In the genomic region with DNA sequence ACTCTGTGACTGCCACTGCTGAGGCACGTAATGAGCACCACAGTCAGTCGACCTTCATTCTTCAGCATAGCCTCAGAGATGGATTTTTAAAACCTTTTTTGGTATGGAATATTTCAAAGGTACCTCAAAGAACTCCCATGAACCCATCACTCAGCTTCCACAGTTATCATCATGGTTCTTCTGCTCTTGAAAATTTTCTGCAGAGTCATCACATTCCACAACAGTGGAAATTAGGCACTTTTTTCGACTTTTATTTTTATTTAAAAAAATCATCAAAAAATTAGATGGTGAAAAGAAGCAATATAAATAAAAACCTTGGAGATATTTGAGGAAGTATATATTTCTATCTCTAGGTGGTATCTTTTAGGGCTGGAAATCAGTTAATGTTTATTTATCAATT, we compare ENCODE assay signal across 9 cellular contexts.
"Had no signal": no experiment of that assay in that cellular context is flagged by ENCODE, and none has a peak within 500 bp of the region (broad histone marks: within the 10 kb centered on the region; RNA-seq: fewer than 3 reads in every experiment).

No MANE protein-coding gene starts in this region.

- H2AFZ ChIP-seq: GM23248 had no signal

- H3K27ac ChIP-seq: GM23248, KMS-11 had no signal

- FAIRE-seq: H54, HTR-8/SVneo had no signal

- H3K9ac ChIP-seq: GM23248, KMS-11 had no signal

- H3K4me3 ChIP-seq: GM23248 had no signal

- H3K4me2 ChIP-seq: KMS-11 had no signal

- DNase-seq: GM23248, GOT3, H9, HCEC 1CT, Kasumi-1, KBM-7 had no signal
